Comparison of ENCODE assay signal across 24 cellular contexts in the genomic region with DNA sequence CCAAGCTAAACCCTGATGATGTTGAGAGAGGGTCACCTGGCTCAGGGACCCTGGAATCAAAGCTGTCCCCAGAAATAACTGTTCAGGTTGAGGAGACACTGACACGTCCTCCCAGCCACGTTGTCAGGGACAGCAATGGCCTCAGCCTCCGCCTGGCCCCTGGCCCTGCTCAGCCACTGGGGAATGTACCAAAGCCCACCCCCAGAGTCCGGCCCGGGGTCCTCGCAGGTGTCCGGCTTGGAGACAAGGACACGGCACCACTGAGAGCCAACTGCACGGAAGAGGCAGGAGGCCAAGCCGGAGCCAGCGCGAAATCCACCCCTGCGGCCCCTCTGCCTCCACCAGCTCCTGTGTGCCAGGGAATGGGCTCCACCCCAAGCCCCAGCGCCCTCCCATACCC.
"Had no signal": no experiment of that assay in that cellular context is flagged by ENCODE, and none has a peak within 500 bp of the region (broad histone marks: within the 10 kb centered on the region; RNA-seq: fewer than 3 reads in every experiment).

No MANE protein-coding gene starts in this region.

- H3K27ac Mint-ChIP-seq: dendritic cell treated with granulocyte-macrophage colony-stimulating factor and Interleukin-4, amounts not matched to agents 40 ng/mL and 50 ng/mL, for 4 days; effector memory CD8-positive, alpha-beta T cell; endodermal cell had no signal

- H3K27me3 Mint-ChIP-seq: dendritic cell treated with granulocyte-macrophage colony-stimulating factor and Interleukin-4, amounts not matched to agents 40 ng/mL and 50 ng/mL, for 4 days had no signal

- H3K4me3 ChIP-seq: colonic mucosa, coronary artery, dorsolateral prefrontal cortex, esophagus muscularis mucosa, esophagus squamous epithelium, gastrocnemius medialis, gastroesophageal sphincter, heart left ventricle, heart right ventricle had no signal

- H3K9me3 ChIP-seq: colonic mucosa, esophagus muscularis mucosa, esophagus squamous epithelium, gastrocnemius medialis, gastroesophageal sphincter, heart left ventricle, heart right ventricle had no signal

- H3K9me3 Mint-ChIP-seq: dendritic cell treated with granulocyte-macrophage colony-stimulating factor and Interleukin-4, amounts not matched to agents 40 ng/mL and 50 ng/mL, for 4 days; effector memory CD8-positive, alpha-beta T cell; endodermal cell had no signal

- H3K27me3 ChIP-seq: colonic mucosa, dorsolateral prefrontal cortex, esophagus muscularis mucosa, foreskin keratinocyte, gastrocnemius medialis, gastroesophageal sphincter, heart left ventricle, heart right ventricle had no signal

- DNase-seq: colonic mucosa; cortex of kidney; dermis blood vessel endothelial cell; effector CD4-positive, alpha-beta T cell; effector CD8-positive, alpha-beta T cell; effector memory CD4-positive, alpha-beta T cell; effector memory CD8-positive, alpha-beta T cell; endodermal cell; erythroblast; esophagus squamous epithelium; foreskin fibroblast; foreskin keratinocyte; foreskin melanocyte; gastrocnemius medialis; glutamatergic neuron; head of caudate nucleus; heart left ventricle; heart right ventricle had no signal

- H3K36me3 ChIP-seq: colonic mucosa, esophagus muscularis mucosa, esophagus squamous epithelium, gastrocnemius medialis, gastroesophageal sphincter, heart left ventricle, heart right ventricle had no signal

- H3K4me1 Mint-ChIP-seq: endodermal cell had no signal

- H3K27ac ChIP-seq: colonic mucosa, coronary artery, dorsolateral prefrontal cortex, epithelial cell of prostate, esophagus muscularis mucosa, esophagus squamous epithelium, foreskin keratinocyte, gastrocnemius medialis, gastroesophageal sphincter, heart left ventricle, heart right ventricle had no signal

- H3K4me1 ChIP-seq: colonic mucosa, esophagus squamous epithelium, foreskin keratinocyte, gastrocnemius medialis, heart left ventricle, heart right ventricle had no signal

- H3K4me3 Mint-ChIP-seq: dendritic cell treated with granulocyte-macrophage colony-stimulating factor and Interleukin-4, amounts not matched to agents 40 ng/mL and 50 ng/mL, for 4 days; effector memory CD8-positive, alpha-beta T cell; endodermal cell had no signal
